ENCODE assay signal across 8 cellular contexts in genomic region chrX:154437398-154437752, GRCh38. TPM values are rescaled to one million over a fixed set of nuclear protein-coding genes. Genes with fewer than 3 reads are reported as not detected.
A peak's percentile ranks its signal among the peaks of the same experiment; 100 is the strongest.
DNase-seq lines count a peak whose midpoint lies in the region; ATAC-seq, FAIRE-seq and TF ChIP-seq lines count a peak whose summit lies in the region.

No MANE protein-coding gene starts in this region.

- peaks cover 26% of the 10 kb centered on the region for H3K4me1 Mint-ChIP-seq in activated T-cell treated with anti-CD3 and anti-CD28 coated beads, Interleukin-2, amount 50 U/mL, for 24 hours (ENCODE audit: low read depth)

- no peak for TF ChIP-seq EP300 in HepG2 (IDR thresholded peaks at IDR 0.05; ENCODE audit: low read depth in 2 of 2, low read length in 2 of 2)
- no peak for TF ChIP-seq EP300 in HepG2 (CRISPR knock-in tag; IDR thresholded peaks at IDR 0.05; ENCODE audit: borderline replicate concordance)
- no peak for TF ChIP-seq EP300 in transverse colon (IDR thresholded peaks at IDR 0.05; ENCODE audit: low read depth)

- no peak for TF ChIP-seq RAD21 in HepG2 (CRISPR knock-in tag; IDR thresholded peaks at IDR 0.05)

- in situ Hi-C loops in HepG2 (cut with HindIII; ENCODE audit: extremely low pct_ligation_motif_present, low pct_unique_long_range_greater_than_20kb) (no loop called here), transverse colon (cut with MboI; ENCODE audit: low pct_ligation_motif_present in 1 of 4, low pct_unique_long_range_greater_than_20kb in 1 of 4, low sequenced_read_pairs in 3 of 4) (no loop called here)

- no peak overlapping the region for H2AFZ ChIP-seq in HepG2 (ENCODE audit: low read length)

- no peak for DNase-seq in activated T-cell treated with anti-CD3 and anti-CD28 coated beads, Interleukin-2, amount 50 U/mL, for 24 hours
- no peak for DNase-seq in activated T-cell treated with anti-CD3 and anti-CD28 coated beads, Interleukin-2, amount 50 U/mL, for 1 hour
- no peak for DNase-seq in ascending aorta (ENCODE audit: low spot score in 2 of 2)
- DNase-seq in HepG2 (ENCODE audit: low spot score), result no peak
- no peak for DNase-seq in transverse colon
- DNase-seq in NCI-H128 (lab: John Stamatoyannopoulos, UW; ENCODE audit: unreplicated experiment), result no peak
- no peak for DNase-seq in SIG-M5 (lab: John Stamatoyannopoulos, UW)

- peak overlapping the region; percentile 87 for H3K4me3 Mint-ChIP-seq in activated T-cell treated with anti-CD3 and anti-CD28 coated beads, Interleukin-2, amount 50 U/mL, for 24 hours

- no peaks in the 10 kb centered on the region for H3K27me3 ChIP-seq in ascending aorta
- H3K27me3 ChIP-seq in HepG2 (ENCODE audit: control insufficient read depth in 1 of 2, insufficient read depth in 2 of 2, low read length in 2 of 2), result no peaks in the 10 kb centered on the region
- H3K27me3 ChIP-seq in transverse colon, result no peaks in the 10 kb centered on the region

- intact Hi-C loops in ascending aorta (cut with DNase I), result loop anchor here (2.0 kb wide), 1 partner anchor 49 kb away; the partner anchor contains the start of gene UBL4A
- intact Hi-C loops in HepG2 (cut with micrococcal nuclease; ENCODE audit: unreplicated experiment), result no loop called here
- intact Hi-C loops in transverse colon (cut with DNase I; ENCODE audit: low total_unique reads), result no loop called here

- no peaks in the 10 kb centered on the region for H4K20me1 ChIP-seq in HepG2 (ENCODE audit: insufficient read depth, low read length)

- peaks cover 14% of the 10 kb centered on the region for H3K79me2 ChIP-seq in HepG2 (ENCODE audit: insufficient read depth, low read length)

- no peaks in the 10 kb centered on the region for H3K9me3 Mint-ChIP-seq in activated T-cell treated with anti-CD3 and anti-CD28 coated beads, Interleukin-2, amount 50 U/mL, for 24 hours

- CTCF ChIA-PET in HepG2 (lab: Yijun Ruan, JAX; ENCODE audit: low intra/inter-chr PET ratio, low total read pairs), result no interaction called here

- TF ChIP-seq POLR2A in HepG2 (IDR thresholded peaks at IDR 0.05; ENCODE audit: insufficient read depth in 1 of 2, low read depth in 2 of 2, low read length in 2 of 2), result no peak
- TF ChIP-seq POLR2A in transverse colon (IDR thresholded peaks at IDR 0.05), result no peak

- POLR2A ChIA-PET in HepG2 (lab: Yijun Ruan, JAX), result no interaction called here

- H3K4me3 ChIP-seq in ascending aorta, result peak overlapping the region; percentile 62 to 90
- peak overlapping the region; percentile 54 to 87 (median 72); a peak in 5 of 6 replicates for H3K4me3 ChIP-seq in HepG2 (replicated peaks in 1 of 3; ENCODE audit: insufficient read depth in 1 of 3, low read depth in 2 of 3, low read length in 3 of 3)
- H3K4me3 ChIP-seq in transverse colon, result peak overlapping the region; percentile 56 to 86 (median 72)

- peaks cover 82% of the 10 kb centered on the region for H3K36me3 Mint-ChIP-seq in activated T-cell treated with anti-CD3 and anti-CD28 coated beads, Interleukin-2, amount 50 U/mL, for 24 hours (ENCODE audit: low read depth)

- no peaks in the 10 kb centered on the region for H3K9me3 ChIP-seq in ascending aorta
- H3K9me3 ChIP-seq in HepG2 (ENCODE audit: low read length), result no peaks in the 10 kb centered on the region
- no peaks in the 10 kb centered on the region for H3K9me3 ChIP-seq in transverse colon

- no peak for FAIRE-seq in HepG2 (lab: Jason Lieb, UNC)

- H3K9ac ChIP-seq in HepG2 (ENCODE audit: insufficient read depth, low read depth, low read length), result peak overlapping the region; percentile 60; the same call in 1 of the 2 replicates

- H3K4me2 ChIP-seq in HepG2 (ENCODE audit: low read depth, low read length), result peak overlapping the region; percentile 74

- BruUV-seq in HepG2 (replicated peaks; lab: Mats Ljungman, UMichigan), result no TSS peak

- H3K27me3 Mint-ChIP-seq in activated T-cell treated with anti-CD3 and anti-CD28 coated beads, Interleukin-2, amount 50 U/mL, for 24 hours, result peaks cover 6% of the 10 kb centered on the region

- no CpG with 5 or more reads among the region's 35 CpGs for WGBS in HepG2 (ENCODE audit: low lambda C conversion rate)
- 43% methylated on average over 33 of the region's 35 CpGs; no CpG with 5 or more reads in 1 of the 2 donors for WGBS in transverse colon (ENCODE audit: low coverage in 1 of 2), 2 donors

- H3K4me1 ChIP-seq in ascending aorta (peaks cover 3 to 8% of the 10 kb centered on the region in 2 donors), HepG2 (ENCODE audit: insufficient read depth, low read length) (peaks cover 8% of the 10 kb centered on the region), transverse colon (peaks cover 3 to 16% (median 5%) of the 10 kb centered on the region in 4 donors)

- peak overlapping the region; percentile 78 to 96 for H3K27ac ChIP-seq in ascending aorta
- H3K27ac ChIP-seq in HepG2 (ENCODE audit: extremely low read length, insufficient read depth, low read length), result no peak overlapping the region
- peak overlapping the region; percentile 82 to 92 (median 88) for H3K27ac ChIP-seq in transverse colon

- TF ChIP-seq CTCF in ascending aorta (IDR thresholded peaks at IDR 0.05) (no peak), HepG2 (CRISPR knock-in tag; IDR thresholded peaks at IDR 0.05) (no peak), transverse colon (IDR thresholded peaks at IDR 0.05) (no peak)

- H3K27ac Mint-ChIP-seq in activated T-cell treated with anti-CD3 and anti-CD28 coated beads, Interleukin-2, amount 50 U/mL, for 24 hours, result peak overlapping the region; percentile 85

- ATAC-seq in HepG2 (no peak), GM21737 (IDR thresholded peaks at IDR 0.05; ENCODE audit: unreplicated experiment) (no peak)

- H3K36me3 ChIP-seq in ascending aorta, result peaks cover 23 to 40% of the 10 kb centered on the region in 2 donors
- H3K36me3 ChIP-seq in HepG2 (replicated peaks in 1 of 2; ENCODE audit: control insufficient read depth in 1 of 2, insufficient read depth in 2 of 2, low read length in 2 of 2), result no peaks in the 10 kb centered on the region; a peak in 3 of 5 replicates
- H3K36me3 ChIP-seq in transverse colon, result no peaks in the 10 kb centered on the region

RNA-seq across cellular contexts. Expression of gene GDI1, which starts 0.4 kb away (rescaled TPM):
- 67.4 TPM for total RNA-seq in ascending aorta
- total RNA-seq in HepG2 (2016; rRNA removed; fragmentation: Illumina TruSeq; extraction: Trizol), result 10.9 and 17.4 TPM in 2 replicates
- total RNA-seq in HepG2 (2016; cell fraction: cytosol; rRNA removed; fragmentation: Illumina TruSeq; extraction: Trizol; ENCODE audit: low read depth), result 3.6 and 5.6 TPM in 2 replicates
- total RNA-seq in HepG2 (2016; cell fraction: insoluble cytoplasmic fraction; rRNA removed; fragmentation: Illumina TruSeq; extraction: Trizol), result 8.9 and 16.8 TPM in 2 replicates
- 7.5 and 7.6 TPM in 2 replicates for total RNA-seq in HepG2 (2016; cell fraction: membrane; rRNA removed; fragmentation: Illumina TruSeq; extraction: Trizol)
- total RNA-seq in HepG2 (2016; cell fraction: nucleus; rRNA removed; fragmentation: Illumina TruSeq; extraction: Trizol), result 13.9 and 15.7 TPM in 2 replicates
- 105 and 124 TPM in 2 replicates for polyA plus RNA-seq in HepG2 (2011; rRNA removed)
- 60.1 and 62.5 TPM in 2 replicates for polyA plus RNA-seq in HepG2 (2011; cell fraction: cytosol; rRNA removed)
- polyA plus RNA-seq in HepG2 (2011; cell fraction: nucleus; rRNA removed), result 582 and 608 TPM in 2 replicates
- polyA plus RNA-seq in HepG2 (2012), result 57.4 and 84.6 TPM in 2 replicates
- 3.7 and 4.3 TPM in 2 replicates for polyA plus RNA-seq in HepG2 (2016; cell fraction: cytosol; fragmentation: Illumina TruSeq; extraction: Trizol; ENCODE audit: low read depth)
- polyA plus RNA-seq in HepG2 (2016; cell fraction: insoluble cytoplasmic fraction; fragmentation: Illumina TruSeq; extraction: Trizol; ENCODE audit: low read depth), result 14.7 and 19.8 TPM in 2 replicates
- 8.3 and 8.4 TPM in 2 replicates for polyA plus RNA-seq in HepG2 (2016; cell fraction: membrane; fragmentation: Illumina TruSeq; extraction: Trizol; ENCODE audit: low read depth)
- polyA plus RNA-seq in HepG2 (2016; cell fraction: nucleus; fragmentation: Illumina TruSeq; extraction: Trizol; ENCODE audit: insufficient read depth, low read depth), result 82.9 and 93.3 TPM in 2 replicates
- 62.2 and 71.5 TPM in 2 replicates for polyA minus RNA-seq in HepG2 (2011; rRNA and poly(A)+ RNA removed; ENCODE audit: low replicate concordance)
- 25.7 and 26.8 TPM in 2 replicates for polyA minus RNA-seq in HepG2 (2011; cell fraction: cytosol; rRNA and poly(A)+ RNA removed)
- 94.9 and 97.9 TPM in 2 replicates for polyA minus RNA-seq in HepG2 (2011; cell fraction: nucleus; rRNA and poly(A)+ RNA removed)
- total RNA-seq in transverse colon, result 100 to 1,000 TPM in 3 of 4 donors, 10 to 100 TPM in 1; 86.6 to 173 (median 119) TPM

RNA-seq across cellular contexts. Expression of gene FAM50A, which starts 6.6 kb away (rescaled TPM):
- total RNA-seq in ascending aorta (52.4 TPM), HepG2 (2016; rRNA removed; fragmentation: Illumina TruSeq; extraction: Trizol) (19.5 and 30.7 TPM in 2 replicates), transverse colon (100 to 1,000 TPM in 1 of 4 donors, 10 to 100 TPM in 3; 39.9 to 130 (median 52.0) TPM)
- total RNA-seq in HepG2 (2016; cell fraction: cytosol; rRNA removed; fragmentation: Illumina TruSeq; extraction: Trizol; ENCODE audit: low read depth), result 18.5 and 19.1 TPM in 2 replicates
- total RNA-seq in HepG2 (2016; cell fraction: insoluble cytoplasmic fraction; rRNA removed; fragmentation: Illumina TruSeq; extraction: Trizol), result 17.1 and 33.9 TPM in 2 replicates
- 22.2 and 22.4 TPM in 2 replicates for total RNA-seq in HepG2 (2016; cell fraction: membrane; rRNA removed; fragmentation: Illumina TruSeq; extraction: Trizol)
- 17.3 and 21.6 TPM in 2 replicates for total RNA-seq in HepG2 (2016; cell fraction: nucleus; rRNA removed; fragmentation: Illumina TruSeq; extraction: Trizol)
- polyA plus RNA-seq in HepG2 (2011; rRNA removed), result 40.7 and 51.1 TPM in 2 replicates
- 36.0 and 37.8 TPM in 2 replicates for polyA plus RNA-seq in HepG2 (2011; cell fraction: cytosol; rRNA removed)
- 122 and 133 TPM in 2 replicates for polyA plus RNA-seq in HepG2 (2011; cell fraction: nucleus; rRNA removed)
- polyA plus RNA-seq in HepG2 (2012), result 33.3 and 62.2 TPM in 2 replicates
- 26.4 and 26.9 TPM in 2 replicates for polyA plus RNA-seq in HepG2 (2016; cell fraction: cytosol; fragmentation: Illumina TruSeq; extraction: Trizol; ENCODE audit: low read depth)
- 31.3 and 33.6 TPM in 2 replicates for polyA plus RNA-seq in HepG2 (2016; cell fraction: insoluble cytoplasmic fraction; fragmentation: Illumina TruSeq; extraction: Trizol; ENCODE audit: low read depth)
- 24.8 and 24.9 TPM in 2 replicates for polyA plus RNA-seq in HepG2 (2016; cell fraction: membrane; fragmentation: Illumina TruSeq; extraction: Trizol; ENCODE audit: low read depth)
- polyA plus RNA-seq in HepG2 (2016; cell fraction: nucleus; fragmentation: Illumina TruSeq; extraction: Trizol; ENCODE audit: insufficient read depth, low read depth), result 55.5 and 66.5 TPM in 2 replicates
- polyA minus RNA-seq in HepG2 (2011; rRNA and poly(A)+ RNA removed; ENCODE audit: low replicate concordance), result 21.9 and 63.3 TPM in 2 replicates
- polyA minus RNA-seq in HepG2 (2011; cell fraction: cytosol; rRNA and poly(A)+ RNA removed), result 11.7 and 12.1 TPM in 2 replicates
- polyA minus RNA-seq in HepG2 (2011; cell fraction: nucleus; rRNA and poly(A)+ RNA removed), result 22.7 and 43.5 TPM in 2 replicates

RNA-seq across cellular contexts. Expression of gene ATP6AP1, which starts 8.9 kb away (rescaled TPM):
- total RNA-seq in ascending aorta (52.6 TPM), HepG2 (2016; rRNA removed; fragmentation: Illumina TruSeq; extraction: Trizol) (23.1 and 56.7 TPM in 2 replicates), transverse colon (100 to 1,000 TPM in 1 of 4 donors, 10 to 100 TPM in 3; 26.5 to 118 (median 61.7) TPM)
- 11.1 and 12.5 TPM in 2 replicates for total RNA-seq in HepG2 (2016; cell fraction: cytosol; rRNA removed; fragmentation: Illumina TruSeq; extraction: Trizol; ENCODE audit: low read depth)
- total RNA-seq in HepG2 (2016; cell fraction: insoluble cytoplasmic fraction; rRNA removed; fragmentation: Illumina TruSeq; extraction: Trizol), result 18.3 and 57.2 TPM in 2 replicates
- 19.9 and 20.2 TPM in 2 replicates for total RNA-seq in HepG2 (2016; cell fraction: membrane; rRNA removed; fragmentation: Illumina TruSeq; extraction: Trizol)
- 51.0 and 62.6 TPM in 2 replicates for total RNA-seq in HepG2 (2016; cell fraction: nucleus; rRNA removed; fragmentation: Illumina TruSeq; extraction: Trizol)
- 110 and 142 TPM in 2 replicates for polyA plus RNA-seq in HepG2 (2011; rRNA removed)
- 147 and 160 TPM in 2 replicates for polyA plus RNA-seq in HepG2 (2011; cell fraction: cytosol; rRNA removed)
- polyA plus RNA-seq in HepG2 (2011; cell fraction: nucleus; rRNA removed), result 101 and 106 TPM in 2 replicates
- polyA plus RNA-seq in HepG2 (2012), result 83.1 and 96.9 TPM in 2 replicates
- 20.5 and 22.7 TPM in 2 replicates for polyA plus RNA-seq in HepG2 (2016; cell fraction: cytosol; fragmentation: Illumina TruSeq; extraction: Trizol; ENCODE audit: low read depth)
- polyA plus RNA-seq in HepG2 (2016; cell fraction: insoluble cytoplasmic fraction; fragmentation: Illumina TruSeq; extraction: Trizol; ENCODE audit: low read depth), result 31.3 and 34.5 TPM in 2 replicates
- polyA plus RNA-seq in HepG2 (2016; cell fraction: membrane; fragmentation: Illumina TruSeq; extraction: Trizol; ENCODE audit: low read depth), result 23.2 and 27.2 TPM in 2 replicates
- 127 and 134 TPM in 2 replicates for polyA plus RNA-seq in HepG2 (2016; cell fraction: nucleus; fragmentation: Illumina TruSeq; extraction: Trizol; ENCODE audit: insufficient read depth, low read depth)
- 142 and 210 TPM in 2 replicates for polyA minus RNA-seq in HepG2 (2011; rRNA and poly(A)+ RNA removed; ENCODE audit: low replicate concordance)
- polyA minus RNA-seq in HepG2 (2011; cell fraction: cytosol; rRNA and poly(A)+ RNA removed), result 79.7 and 100 TPM in 2 replicates
- 19.4 and 25.6 TPM in 2 replicates for polyA minus RNA-seq in HepG2 (2011; cell fraction: nucleus; rRNA and poly(A)+ RNA removed)

RNA-seq across cellular contexts. Expression of gene PLXNA3, which starts 20.7 kb away (rescaled TPM):
- 10.0 TPM for total RNA-seq in ascending aorta
- total RNA-seq in HepG2 (2016; rRNA removed; fragmentation: Illumina TruSeq; extraction: Trizol), result 0.90 and 5.8 TPM in 2 replicates
- total RNA-seq in HepG2 (2016; cell fraction: cytosol; rRNA removed; fragmentation: Illumina TruSeq; extraction: Trizol; ENCODE audit: low read depth), result 1.4 and 2.4 TPM in 2 replicates
- 1.5 and 4.7 TPM in 2 replicates for total RNA-seq in HepG2 (2016; cell fraction: insoluble cytoplasmic fraction; rRNA removed; fragmentation: Illumina TruSeq; extraction: Trizol)
- 1.5 and 2.0 TPM in 2 replicates for total RNA-seq in HepG2 (2016; cell fraction: membrane; rRNA removed; fragmentation: Illumina TruSeq; extraction: Trizol)
- 5.8 and 9.4 TPM in 2 replicates for total RNA-seq in HepG2 (2016; cell fraction: nucleus; rRNA removed; fragmentation: Illumina TruSeq; extraction: Trizol)
- polyA plus RNA-seq in HepG2 (2011; rRNA removed), result 20.6 and 26.3 TPM in 2 replicates
- polyA plus RNA-seq in HepG2 (2011; cell fraction: cytosol; rRNA removed), result 5.3 and 6.9 TPM in 2 replicates
- 197 and 290 TPM in 2 replicates for polyA plus RNA-seq in HepG2 (2011; cell fraction: nucleus; rRNA removed)
- 15.1 and 20.7 TPM in 2 replicates for polyA plus RNA-seq in HepG2 (2012)
- 0.36 and 0.64 TPM in 2 replicates for polyA plus RNA-seq in HepG2 (2016; cell fraction: cytosol; fragmentation: Illumina TruSeq; extraction: Trizol; ENCODE audit: low read depth)
- 2.1 and 4.1 TPM in 2 replicates for polyA plus RNA-seq in HepG2 (2016; cell fraction: insoluble cytoplasmic fraction; fragmentation: Illumina TruSeq; extraction: Trizol; ENCODE audit: low read depth)
- polyA plus RNA-seq in HepG2 (2016; cell fraction: membrane; fragmentation: Illumina TruSeq; extraction: Trizol; ENCODE audit: low read depth), result 1.6 and 2.6 TPM in 2 replicates
- 56.9 and 70.7 TPM in 2 replicates for polyA plus RNA-seq in HepG2 (2016; cell fraction: nucleus; fragmentation: Illumina TruSeq; extraction: Trizol; ENCODE audit: insufficient read depth, low read depth)
- 13.0 and 37.1 TPM in 2 replicates for polyA minus RNA-seq in HepG2 (2011; rRNA and poly(A)+ RNA removed; ENCODE audit: low replicate concordance)
- polyA minus RNA-seq in HepG2 (2011; cell fraction: cytosol; rRNA and poly(A)+ RNA removed), result 7.5 and 14.2 TPM in 2 replicates
- polyA minus RNA-seq in HepG2 (2011; cell fraction: nucleus; rRNA and poly(A)+ RNA removed), result 36.8 and 42.5 TPM in 2 replicates
- 100 to 1,000 TPM in 1 of 4 donors, 10 to 100 TPM in 3; 17.3 to 128 (median 52.8) TPM for total RNA-seq in transverse colon

RNA-seq across cellular contexts. Expression of gene TAFAZZIN, which starts 26.0 kb away (rescaled TPM):
- total RNA-seq in ascending aorta, result 33.4 TPM
- 6.3 and 16.8 TPM in 2 replicates for total RNA-seq in HepG2 (2016; rRNA removed; fragmentation: Illumina TruSeq; extraction: Trizol)
- 5.9 and 8.5 TPM in 2 replicates for total RNA-seq in HepG2 (2016; cell fraction: cytosol; rRNA removed; fragmentation: Illumina TruSeq; extraction: Trizol; ENCODE audit: low read depth)
- 4.8 and 17.3 TPM in 2 replicates for total RNA-seq in HepG2 (2016; cell fraction: insoluble cytoplasmic fraction; rRNA removed; fragmentation: Illumina TruSeq; extraction: Trizol)
- 5.5 and 6.3 TPM in 2 replicates for total RNA-seq in HepG2 (2016; cell fraction: membrane; rRNA removed; fragmentation: Illumina TruSeq; extraction: Trizol)
- 17.9 and 26.2 TPM in 2 replicates for total RNA-seq in HepG2 (2016; cell fraction: nucleus; rRNA removed; fragmentation: Illumina TruSeq; extraction: Trizol)
- 27.9 and 30.9 TPM in 2 replicates for polyA plus RNA-seq in HepG2 (2011; rRNA removed)
- polyA plus RNA-seq in HepG2 (2011; cell fraction: cytosol; rRNA removed), result 8.7 and 11.6 TPM in 2 replicates
- 281 and 287 TPM in 2 replicates for polyA plus RNA-seq in HepG2 (2011; cell fraction: nucleus; rRNA removed)
- polyA plus RNA-seq in HepG2 (2012), result 16.8 and 21.1 TPM in 2 replicates
- 2.5 and 2.9 TPM in 2 replicates for polyA plus RNA-seq in HepG2 (2016; cell fraction: cytosol; fragmentation: Illumina TruSeq; extraction: Trizol; ENCODE audit: low read depth)
- 5.3 and 7.9 TPM in 2 replicates for polyA plus RNA-seq in HepG2 (2016; cell fraction: insoluble cytoplasmic fraction; fragmentation: Illumina TruSeq; extraction: Trizol; ENCODE audit: low read depth)
- polyA plus RNA-seq in HepG2 (2016; cell fraction: membrane; fragmentation: Illumina TruSeq; extraction: Trizol; ENCODE audit: low read depth), result 4.2 and 4.6 TPM in 2 replicates
- 70.8 TPM in 2 replicates for polyA plus RNA-seq in HepG2 (2016; cell fraction: nucleus; fragmentation: Illumina TruSeq; extraction: Trizol; ENCODE audit: insufficient read depth, low read depth)
- polyA minus RNA-seq in HepG2 (2011; rRNA and poly(A)+ RNA removed; ENCODE audit: low replicate concordance), result 16.6 and 35.2 TPM in 2 replicates
- polyA minus RNA-seq in HepG2 (2011; cell fraction: cytosol; rRNA and poly(A)+ RNA removed), result 7.0 and 7.2 TPM in 2 replicates
- polyA minus RNA-seq in HepG2 (2011; cell fraction: nucleus; rRNA and poly(A)+ RNA removed), result 23.2 and 28.2 TPM in 2 replicates
- 100 to 1,000 TPM in 2 of 4 donors, 10 to 100 TPM in 2; 46.7 to 495 (median 101) TPM for total RNA-seq in transverse colon
